8 cellular contexts compared by ENCODE assay signal in the genomic region with DNA sequence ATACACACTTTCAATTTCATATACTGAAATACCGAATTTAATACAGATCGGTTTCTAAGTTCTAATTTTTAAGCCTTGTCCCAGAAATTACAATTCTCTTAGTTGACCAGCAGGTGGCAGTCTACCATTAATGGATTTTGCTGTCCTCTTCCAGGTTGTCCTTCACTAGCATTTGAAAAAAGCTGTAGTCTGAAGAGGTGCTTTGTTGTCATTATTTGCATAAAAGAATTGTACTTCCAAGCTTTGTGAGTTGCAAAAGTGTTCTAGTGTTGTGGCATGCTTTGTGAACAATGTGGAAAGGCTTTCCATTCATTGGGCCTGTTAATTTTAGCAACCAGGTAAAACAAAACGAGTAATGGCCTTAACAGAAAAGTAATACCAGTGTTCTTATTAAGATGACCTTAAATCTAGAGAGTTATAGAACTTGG.
A peak's percentile ranks its signal among the peaks of the same experiment; 100 is the strongest.
DNase-seq lines count a peak whose midpoint lies in the region; ATAC-seq, FAIRE-seq and TF ChIP-seq lines count a peak whose summit lies in the region.

No MANE protein-coding gene starts in this region.

- no peak overlapping the region for H2AFZ ChIP-seq in keratinocyte (ENCODE audit: control insufficient read depth, low read length)

- H3K4me1 ChIP-seq in ascending aorta (no peaks in the 10 kb centered on the region), keratinocyte (ENCODE audit: control insufficient read depth, extremely low read depth, insufficient read depth, low read length) (no peaks in the 10 kb centered on the region), suprapubic skin (no peaks in the 10 kb centered on the region)

- POLR2A ChIA-PET in GM10248 (lab: Yijun Ruan, JAX), result no interaction called here

- peak; percentile 70 for FAIRE-seq in keratinocyte (lab: Jason Lieb, UNC)

- H3K79me2 ChIP-seq in keratinocyte (ENCODE audit: control insufficient read depth, insufficient read depth, low read length), result no peaks in the 10 kb centered on the region

- no peaks in the 10 kb centered on the region for H3K9me1 ChIP-seq in keratinocyte (ENCODE audit: control insufficient read depth, extremely low read depth, insufficient read depth, low read length)

- no peak overlapping the region for H3K9ac ChIP-seq in keratinocyte (ENCODE audit: control insufficient read depth, extremely low read depth, insufficient read depth, low read length)

- dilution Hi-C loops in keratinocyte (cut with MboI; ENCODE audit: extremely low pct_ligation_motif_present, low sequenced_read_pairs), result no loop called here

- CTCF ChIA-PET in GM10248 (lab: Yijun Ruan, JAX), result interaction anchor here (0.7 to 1.9 kb wide), 9 partner anchors 9 to 1087 kb away, joined by 3 to 6 read pairs (median 3); no protein-coding TSS in a partner anchor

- 40% methylated on average over 3 of the region's 3 CpGs for WGBS in suprapubic skin

- ATAC-seq in HG02981 (IDR thresholded peaks at IDR 0.05; ENCODE audit: unreplicated experiment) (peak; percentile 58), GM18505 (IDR thresholded peaks at IDR 0.05; ENCODE audit: unreplicated experiment) (no peak)

- H3K9me3 ChIP-seq in ascending aorta (no peaks in the 10 kb centered on the region), keratinocyte (ENCODE audit: control insufficient read depth, low read depth, low read length) (no peaks in the 10 kb centered on the region), suprapubic skin (no peaks in the 10 kb centered on the region)

- H3K27ac ChIP-seq in ascending aorta, result no peak overlapping the region
- H3K27ac ChIP-seq in keratinocyte (ENCODE audit: control insufficient read depth, insufficient read depth, low read length), result no peak overlapping the region
- no peak overlapping the region for H3K27ac ChIP-seq in suprapubic skin

- H3K4me3 ChIP-seq in ascending aorta (no peak overlapping the region), keratinocyte (ENCODE audit: control insufficient read depth in 2 of 3, extremely low read depth in 1 of 3, insufficient read depth in 2 of 3, low read depth in 1 of 3, low read length in 3 of 3) (no peak overlapping the region), suprapubic skin (no peak overlapping the region)

- H3K36me3 ChIP-seq in ascending aorta (peaks cover 7 to 18% of the 10 kb centered on the region in 2 donors), keratinocyte (ENCODE audit: control insufficient read depth in 2 of 2, extremely low read depth in 1 of 2, insufficient read depth in 2 of 2, low read length in 2 of 2) (no peaks in the 10 kb centered on the region), suprapubic skin (peaks cover 10% of the 10 kb centered on the region)

- peak; percentile 63 for TF ChIP-seq CTCF in GM10248 (IDR thresholded peaks at IDR 0.05; ENCODE audit: control extremely low read depth, extremely low read depth, low read depth, missing control alignments)
- peak; percentile 26 to 86 (median 71) for TF ChIP-seq CTCF in ascending aorta (IDR thresholded peaks at IDR 0.05)
- TF ChIP-seq CTCF in keratinocyte (optimal IDR thresholded peaks at IDR 0.05 in 1 of 3, IDR thresholded peaks at IDR 0.05 in 1 of 3, conservative IDR thresholded peaks at IDR 0.05 in 1 of 3; ENCODE audit: extremely low read depth in 1 of 3, insufficient read depth in 2 of 3, low read length in 3 of 3), result peak in 2 of 3 experiments; percentile 59 to 61
- peak; percentile 28 to 58 for TF ChIP-seq CTCF in suprapubic skin (IDR thresholded peaks at IDR 0.05)

- no peaks in the 10 kb centered on the region for H4K20me1 ChIP-seq in keratinocyte (ENCODE audit: control insufficient read depth, extremely low read depth, insufficient read depth, low read length)

- no peak for TF ChIP-seq POLR2A in suprapubic skin (IDR thresholded peaks at IDR 0.05)
- no peak for TF ChIP-seq POLR2A in GM18505 (IDR thresholded peaks at IDR 0.05; ENCODE audit: borderline replicate concordance, extremely low read depth, insufficient read depth, insufficient read length)

- intact Hi-C loops in ascending aorta (cut with DNase I), result loop anchor here (10.0 kb wide), 1 partner anchor 880 kb away; no protein-coding TSS in a partner anchor

- H3K27me3 ChIP-seq in ascending aorta, result no peaks in the 10 kb centered on the region
- H3K27me3 ChIP-seq in keratinocyte (ENCODE audit: control insufficient read depth, extremely low read depth, insufficient read depth, low read length), result no peaks in the 10 kb centered on the region
- H3K27me3 ChIP-seq in suprapubic skin, result no peaks in the 10 kb centered on the region

- no peak overlapping the region for H3K4me2 ChIP-seq in keratinocyte (ENCODE audit: control insufficient read depth, extremely low read depth, insufficient read depth, low read depth, low read length)

- DNase-seq in AG08396 (ENCODE audit: low spot score) (peak; percentile 28), GM10248 (ENCODE audit: extremely low spot score) (peak; percentile 25), NCI-H2227 treated with DMSO at 0.1 percent for 48 hours (lab: John Stamatoyannopoulos, UW) (peak; percentile 65), ascending aorta (ENCODE audit: low spot score in 2 of 2) (no peak), keratinocyte (ENCODE audit: low read depth, low spot score) (no peak), suprapubic skin (ENCODE audit: low spot score in 2 of 2) (no peak)

- TF ChIP-seq EP300 in suprapubic skin (IDR thresholded peaks at IDR 0.05), result no peak

Comparison
In these comparisons a context has a peak if more than half of its experiments do, and no peak if none do; other contexts are left out.
1. DNase-seq: peak in AG08396 (single experiment), GM10248 (single experiment) and NCI-H2227 treated with DMSO at 0.1 percent for 48 hours (single experiment); none in ascending aorta (0 of 2), keratinocyte (single experiment) and suprapubic skin (0 of 2).
2. Peak in every context shown above with its lines, with median percentiles within 50 percentile points of each other: CTCF ChIP-seq.